ENCODE assay signal across 13 cellular contexts in the genomic region with DNA sequence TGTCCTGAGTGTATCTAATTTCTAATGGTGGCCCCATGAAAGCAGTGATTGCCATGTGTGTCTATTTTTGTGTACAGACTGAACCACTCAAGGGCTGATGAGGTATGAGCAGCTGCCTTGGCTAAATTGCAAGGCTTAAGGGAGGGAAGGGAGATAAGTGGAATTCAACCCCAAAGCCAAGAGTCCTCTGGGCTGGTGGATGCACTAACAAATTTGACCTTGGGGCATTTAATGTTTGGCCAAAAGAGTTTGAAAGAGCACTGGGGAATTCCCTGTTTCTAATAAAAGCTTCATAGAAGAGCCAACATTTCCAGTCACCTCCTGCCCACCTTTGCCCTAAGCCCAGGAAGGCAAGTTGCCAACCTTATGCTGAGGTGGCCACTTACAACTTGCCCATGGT.
A peak's percentile ranks its signal among the peaks of the same experiment; 100 is the strongest.
DNase-seq lines count a peak whose midpoint lies in the region; ATAC-seq and TF ChIP-seq lines count a peak whose summit lies in the region.
"Had no signal": no experiment of that assay in that cellular context is flagged by ENCODE, and none has a peak within 500 bp of the region (broad histone marks: within the 10 kb centered on the region; RNA-seq: fewer than 3 reads in every experiment).

No MANE protein-coding gene starts in this region.

- intact Hi-C loops in gastrocnemius medialis (cut with DNase I; ENCODE audit: low total_unique reads) = no loop called here
- intact Hi-C loops in CD4-positive, alpha-beta T cell (cut with DNase I, micrococcal nuclease) = no loop called here

- TF ChIP-seq EP300 in suprapubic skin (IDR thresholded peaks at IDR 0.05) = no peak

- H3K27me3 ChIP-seq in gastrocnemius medialis = no peaks in the 10 kb centered on the region
- no peaks in the 10 kb centered on the region for H3K27me3 ChIP-seq in suprapubic skin
- no peaks in the 10 kb centered on the region for H3K27me3 ChIP-seq in CD4-positive, alpha-beta T cell (ENCODE audit: control insufficient read depth, insufficient read depth, low read length)
- H3K27me3 ChIP-seq: esophagus squamous epithelium, tibial artery had no signal

- no peak for TF ChIP-seq POLR2A in gastrocnemius medialis (IDR thresholded peaks at IDR 0.05)
- TF ChIP-seq POLR2A in suprapubic skin (IDR thresholded peaks at IDR 0.05) = no peak

- H3K36me3 ChIP-seq in gastrocnemius medialis (no peaks in the 10 kb centered on the region), suprapubic skin (no peaks in the 10 kb centered on the region)
- H3K36me3 ChIP-seq: esophagus squamous epithelium, tibial artery had no signal

- POLR2A ChIA-PET in CD4-positive, alpha-beta T cell (lab: Charles Lee) = no interaction called here

- no peaks in the 10 kb centered on the region for H3K9me3 Mint-ChIP-seq in CD4-positive, alpha-beta T cell
- H3K9me3 Mint-ChIP-seq: activated naive CD8-positive, alpha-beta T cell treated with anti-CD3 and anti-CD28 coated beads, Interleukin-2, amount 10 ng/mL, durations not matched to agents 7 days and 5 days; immature natural killer cell had no signal

- no peaks in the 10 kb centered on the region for H3K36me3 Mint-ChIP-seq in CD4-positive, alpha-beta T cell (ENCODE audit: low read depth)
- H3K36me3 Mint-ChIP-seq: activated naive CD8-positive, alpha-beta T cell treated with anti-CD3 and anti-CD28 coated beads, Interleukin-2, amount 10 ng/mL, durations not matched to agents 7 days and 5 days had no signal

- no peak overlapping the region for H3K4me3 ChIP-seq in gastrocnemius medialis
- no peak overlapping the region for H3K4me3 ChIP-seq in suprapubic skin
- H3K4me3 ChIP-seq: esophagus squamous epithelium, tibial artery had no signal

- no peak for TF ChIP-seq CTCF in gastrocnemius medialis (IDR thresholded peaks at IDR 0.05 in 4 of 5, conservative IDR thresholded peaks at IDR 0.05 in 1 of 5)
- TF ChIP-seq CTCF in suprapubic skin (IDR thresholded peaks at IDR 0.05) = no peak
- no peak for TF ChIP-seq CTCF in CD4-positive, alpha-beta T cell (IDR thresholded peaks at IDR 0.05)

- DNase-seq in M059J (ENCODE audit: low read depth) = peak; percentile 47
- peak; percentile 72 for DNase-seq in NCI-H2196 (lab: John Stamatoyannopoulos, UW; ENCODE audit: unreplicated experiment)
- DNase-seq in fibroblast of gingiva (ENCODE audit: low read depth) = peak; percentile 51
- peak; percentile 11 to 49 for DNase-seq in gastrocnemius medialis
- DNase-seq in suprapubic skin (ENCODE audit: low spot score in 2 of 2) = no peak
- no peak for DNase-seq in NCI-H1930 (lab: John Stamatoyannopoulos, UW)
- no peak for DNase-seq in CD4-positive, alpha-beta T cell
- DNase-seq: activated naive CD8-positive, alpha-beta T cell treated with anti-CD3 and anti-CD28 coated beads, Interleukin-2, amount 10 ng/mL, durations not matched to agents 7 days and 5 days; Calu3; esophagus squamous epithelium; H7; immature natural killer cell; tibial artery had no signal

- peak; percentile 81 to 96 for ATAC-seq in gastrocnemius medialis
- ATAC-seq in CD4-positive, alpha-beta T cell (ENCODE audit: poor library complexity) = no peak

- H3K9me3 ChIP-seq in gastrocnemius medialis (no peaks in the 10 kb centered on the region), suprapubic skin (no peaks in the 10 kb centered on the region)
- H3K9me3 ChIP-seq in CD4-positive, alpha-beta T cell (ENCODE audit: control insufficient read depth, low read length) = no peaks in the 10 kb centered on the region
- H3K9me3 ChIP-seq: esophagus squamous epithelium, tibial artery had no signal

- no peak overlapping the region for H3K27ac Mint-ChIP-seq in CD4-positive, alpha-beta T cell
- H3K27ac Mint-ChIP-seq: activated naive CD8-positive, alpha-beta T cell treated with anti-CD3 and anti-CD28 coated beads, Interleukin-2, amount 10 ng/mL, durations not matched to agents 7 days and 5 days; immature natural killer cell had no signal

- in situ Hi-C loops in gastrocnemius medialis (cut with MboI; ENCODE audit: low sequenced_read_pairs in 4 of 4) = no loop called here

- CTCF ChIA-PET in CD4-positive, alpha-beta T cell (lab: Charles Lee) = no interaction called here

- H3K27ac ChIP-seq in gastrocnemius medialis (peak overlapping the region; percentile 56 to 73 (median 69)), suprapubic skin (no peak overlapping the region)
- H3K27ac ChIP-seq in CD4-positive, alpha-beta T cell (ENCODE audit: low read depth, low read length) = no peak overlapping the region
- H3K27ac ChIP-seq: esophagus squamous epithelium, tibial artery had no signal

- H3K4me3 Mint-ChIP-seq in CD4-positive, alpha-beta T cell = no peak overlapping the region
- H3K4me3 Mint-ChIP-seq: activated naive CD8-positive, alpha-beta T cell treated with anti-CD3 and anti-CD28 coated beads, Interleukin-2, amount 10 ng/mL, durations not matched to agents 7 days and 5 days; immature natural killer cell had no signal

- H3K4me1 ChIP-seq in gastrocnemius medialis = peaks cover 41 to 48% of the 10 kb centered on the region in 2 donors
- peaks cover 8% of the 10 kb centered on the region for H3K4me1 ChIP-seq in suprapubic skin

- no peaks in the 10 kb centered on the region for H3K27me3 Mint-ChIP-seq in CD4-positive, alpha-beta T cell

- no peaks in the 10 kb centered on the region for H3K4me1 Mint-ChIP-seq in CD4-positive, alpha-beta T cell (ENCODE audit: low read depth)
- H3K4me1 Mint-ChIP-seq: activated naive CD8-positive, alpha-beta T cell treated with anti-CD3 and anti-CD28 coated beads, Interleukin-2, amount 10 ng/mL, durations not matched to agents 7 days and 5 days; immature natural killer cell had no signal

Comparison
In these comparisons a context has a peak if more than half of its experiments do, and no peak if none do; other contexts are left out.
1. DNase-seq: peak in M059J (single experiment), NCI-H2196 (single experiment), fibroblast of gingiva (single experiment) and gastrocnemius medialis (2 of 2); none in suprapubic skin (0 of 2), NCI-H1930 (0 of 2) and CD4-positive, alpha-beta T cell (0 of 10).
2. H3K27ac ChIP-seq: peak in gastrocnemius medialis (4 of 4); none in suprapubic skin (single experiment) and CD4-positive, alpha-beta T cell (single experiment).